Comparison of ENCODE assay signal across 15 cellular contexts in genomic region chr3:65605876-65606432, GRCh38.
"Had no signal": no experiment of that assay in that cellular context is flagged by ENCODE, and none has a peak within 500 bp of the region (broad histone marks: within the 10 kb centered on the region; RNA-seq: fewer than 3 reads in every experiment).

No MANE protein-coding gene starts in this region.

- H3K4me1 ChIP-seq: uterus had no signal

- H3K27me3 ChIP-seq: cardiac muscle cell, tibial artery, uterus had no signal

- H3K4me1 Mint-ChIP-seq: activated B cell treated with CpG ODN at 0.5 μM for 24 hours; activated CD4-positive, alpha-beta T cell treated with anti-CD3 and anti-CD28 coated beads, Interleukin-2, amount 10 ng/mL, durations not matched to agents 7 days and 5 days; activated T-helper 17 cell treated with anti-CD3 and anti-CD28 coated beads, Interleukin-2, amount 50 U/mL, for 72 hours; natural killer cell; stimulated activated memory B cell treated with anti-CD40 and anti-IgM and Interleukin-4, amounts not matched to agents 10 μg/mL and 1 μg/mL and 100 μg/mL, for 72 hours had no signal

- H3K36me3 ChIP-seq: cardiac muscle cell, tibial artery, uterus had no signal

- H3K36me3 Mint-ChIP-seq: activated naive CD4-positive, alpha-beta T cell treated with anti-CD3 and anti-CD28 coated beads, Interleukin-2, amount 50 U/mL, for 72 hours; natural killer cell; stimulated activated memory B cell treated with anti-CD40 and anti-IgM and Interleukin-4, amounts not matched to agents 10 μg/mL and 1 μg/mL and 100 μg/mL, for 72 hours had no signal

- H3K27me3 Mint-ChIP-seq: activated B cell treated with CpG ODN at 0.5 μM for 24 hours; activated CD4-positive, alpha-beta T cell treated with anti-CD3 and anti-CD28 coated beads, Interleukin-2, amount 10 ng/mL, durations not matched to agents 7 days and 5 days; activated T-helper 17 cell treated with anti-CD3 and anti-CD28 coated beads, Interleukin-2, amount 50 U/mL, for 72 hours; stimulated activated memory B cell treated with anti-CD40 and anti-IgM and Interleukin-4, amounts not matched to agents 10 μg/mL and 1 μg/mL and 100 μg/mL, for 72 hours had no signal

- H3K4me3 Mint-ChIP-seq: activated B cell treated with CpG ODN at 0.5 μM for 24 hours; activated CD4-positive, alpha-beta T cell treated with anti-CD3 and anti-CD28 coated beads, Interleukin-2, amount 10 ng/mL, durations not matched to agents 7 days and 5 days; activated T-helper 17 cell treated with anti-CD3 and anti-CD28 coated beads, Interleukin-2, amount 50 U/mL, for 72 hours; natural killer cell; stimulated activated memory B cell treated with anti-CD40 and anti-IgM and Interleukin-4, amounts not matched to agents 10 μg/mL and 1 μg/mL and 100 μg/mL, for 72 hours had no signal

- H3K27ac ChIP-seq: cardiac muscle cell, coronary artery, tibial artery had no signal

- H3K9me3 ChIP-seq: tibial artery, uterus had no signal

- DNase-seq: activated B cell treated with CpG ODN at 0.5 μM for 24 hours; activated CD4-positive, alpha-beta T cell treated with anti-CD3 and anti-CD28 coated beads, Interleukin-2, amount 10 ng/mL, durations not matched to agents 7 days and 5 days; activated T-cell treated with anti-CD3 and anti-CD28 coated beads for 4 hours; anterior cingulate cortex; effector CD4-positive, alpha-beta T cell; hypothalamus; natural killer cell; right cardiac atrium; tibial artery; uterus had no signal

- H3K4me3 ChIP-seq: cardiac muscle cell, coronary artery, tibial artery, uterus had no signal

- H3K27ac Mint-ChIP-seq: activated B cell treated with CpG ODN at 0.5 μM for 24 hours; activated CD4-positive, alpha-beta T cell treated with anti-CD3 and anti-CD28 coated beads, Interleukin-2, amount 10 ng/mL, durations not matched to agents 7 days and 5 days; activated naive CD4-positive, alpha-beta T cell treated with anti-CD3 and anti-CD28 coated beads, Interleukin-2, amount 50 U/mL, for 72 hours; activated T-helper 17 cell treated with anti-CD3 and anti-CD28 coated beads, Interleukin-2, amount 50 U/mL, for 72 hours; natural killer cell; stimulated activated memory B cell treated with anti-CD40 and anti-IgM and Interleukin-4, amounts not matched to agents 10 μg/mL and 1 μg/mL and 100 μg/mL, for 72 hours had no signal

- H3K9me3 Mint-ChIP-seq: activated B cell treated with CpG ODN at 0.5 μM for 24 hours; activated CD4-positive, alpha-beta T cell treated with anti-CD3 and anti-CD28 coated beads, Interleukin-2, amount 10 ng/mL, durations not matched to agents 7 days and 5 days; stimulated activated memory B cell treated with anti-CD40 and anti-IgM and Interleukin-4, amounts not matched to agents 10 μg/mL and 1 μg/mL and 100 μg/mL, for 72 hours had no signal
